Comparison of ENCODE assay signal across 9 cellular contexts in the genomic region with DNA sequence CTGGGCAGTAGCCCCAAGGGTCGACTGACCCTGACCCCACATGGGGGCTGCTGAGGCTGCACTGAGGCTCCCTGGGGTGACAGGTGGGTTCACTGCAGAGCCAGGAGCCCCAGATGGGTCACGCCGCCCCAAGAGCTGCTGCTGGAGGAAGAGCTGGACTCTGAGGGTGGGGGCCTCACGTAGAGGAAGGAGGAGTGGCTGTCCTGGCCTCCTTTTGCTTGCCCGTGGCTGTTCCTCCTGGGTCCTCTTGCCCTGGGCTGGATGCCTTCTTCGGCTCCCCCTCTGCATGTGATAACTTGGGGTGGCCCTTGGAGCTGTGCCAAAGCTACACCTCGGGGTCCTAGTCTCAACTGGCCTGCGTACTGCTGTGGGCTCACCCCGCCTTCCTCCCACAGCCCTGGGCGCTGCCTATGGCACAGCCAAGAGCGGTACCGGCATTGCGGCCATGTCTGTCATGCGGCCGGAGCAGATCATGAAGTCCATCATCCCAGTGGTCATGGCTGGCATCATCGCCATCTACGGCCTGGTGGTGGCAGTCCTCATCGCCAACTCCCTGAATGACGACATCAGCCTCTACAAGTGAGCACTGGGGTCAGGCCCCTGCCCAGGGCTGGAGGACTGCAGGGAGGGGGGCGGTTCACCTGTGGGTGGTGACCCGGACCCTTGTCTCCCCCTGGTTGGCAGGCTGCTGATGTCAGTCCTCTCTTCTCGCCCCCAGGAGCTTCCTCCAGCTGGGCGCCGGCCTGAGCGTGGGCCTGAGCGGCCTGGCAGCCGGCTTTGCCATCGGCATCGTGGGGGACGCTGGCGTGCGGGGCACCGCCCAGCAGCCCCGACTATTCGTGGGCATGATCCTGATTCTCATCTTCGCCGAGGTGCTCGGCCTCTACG. TPM values are rescaled to one million over a fixed set of nuclear protein-coding genes. Genes with fewer than 3 reads are reported as not detected.
A peak's percentile ranks its signal among the peaks of the same experiment; 100 is the strongest.
DNase-seq lines count a peak whose midpoint lies in the region; ATAC-seq, FAIRE-seq and TF ChIP-seq lines count a peak whose summit lies in the region.
"Had no signal": no experiment of that assay in that cellular context is flagged by ENCODE, and none has a peak within 500 bp of the region (broad histone marks: within the 10 kb centered on the region; RNA-seq: fewer than 3 reads in every experiment).

No MANE protein-coding gene starts in this region.

- peaks cover 11% of the 10 kb centered on the region for H3K4me1 ChIP-seq in NT2/D1 (ENCODE audit: insufficient read depth, insufficient read length)
- peaks cover 34% of the 10 kb centered on the region for H3K4me1 ChIP-seq in endothelial cell of umbilical vein (ENCODE audit: control insufficient read depth, extremely low read depth, insufficient read depth, low read length)
- peaks cover 14% of the 10 kb centered on the region for H3K4me1 ChIP-seq in neural progenitor cell

- no peak overlapping the region for H3K27ac Mint-ChIP-seq in neural progenitor cell

- peaks cover 64% of the 10 kb centered on the region for H3K79me2 ChIP-seq in endothelial cell of umbilical vein (ENCODE audit: control insufficient read depth, insufficient read depth, low read length)
- H3K79me2 ChIP-seq in neural progenitor cell (ENCODE audit: low read depth) = peaks cover 70% of the 10 kb centered on the region

- no peak overlapping the region for H3K4me2 ChIP-seq in endothelial cell of umbilical vein (ENCODE audit: insufficient read depth, low read length)
- no peak overlapping the region for H3K4me2 ChIP-seq in neural progenitor cell

- BruUV-seq in endothelial cell of umbilical vein (replicated peaks; lab: Mats Ljungman, UMichigan) = no TSS peak

- peaks cover 62% of the 10 kb centered on the region for H3K36me3 ChIP-seq in NT2/D1 (ENCODE audit: insufficient read depth, insufficient read length, low read length)
- H3K36me3 ChIP-seq in endothelial cell of umbilical vein (ENCODE audit: control insufficient read depth in 2 of 2, extremely low read depth in 1 of 2, insufficient read depth in 2 of 2, low read length in 2 of 2) = peaks cover 6 to 8% of the 10 kb centered on the region in 2 experiments
- H3K36me3 ChIP-seq in neural progenitor cell = no peaks in the 10 kb centered on the region

- CTCF ChIA-PET in endothelial cell of umbilical vein (lab: Charles Lee) = no interaction called here

- H4K20me1 ChIP-seq in endothelial cell of umbilical vein (replicated peaks; ENCODE audit: control insufficient read depth, extremely low read depth, insufficient read depth, low read length) (peaks cover 2% of the 10 kb centered on the region), neural progenitor cell (ENCODE audit: low read depth) (peaks cover 63% of the 10 kb centered on the region)

- ATAC-seq in HG02938 (IDR thresholded peaks at IDR 0.05; ENCODE audit: unreplicated experiment) = no peak

- no peaks in the 10 kb centered on the region for H3K9me1 ChIP-seq in endothelial cell of umbilical vein (replicated peaks; ENCODE audit: control insufficient read depth, extremely low read depth, insufficient read depth, low read length)

- H3K27me3 Mint-ChIP-seq in neural progenitor cell (ENCODE audit: insufficient read depth, low read depth) = peaks cover 12% of the 10 kb centered on the region

- intact Hi-C loops in endothelial cell of umbilical vein (cut with micrococcal nuclease) = no loop called here

- H3K9me3 ChIP-seq in NT2/D1 (ENCODE audit: insufficient read depth, low read length) = no peaks in the 10 kb centered on the region
- H3K9me3 ChIP-seq in endothelial cell of umbilical vein (replicated peaks; ENCODE audit: control insufficient read depth, insufficient read depth, low read length) = no peaks in the 10 kb centered on the region
- H3K9me3 ChIP-seq in neural progenitor cell (ENCODE audit: low read depth) = no peaks in the 10 kb centered on the region

- no peak for TF ChIP-seq CTCF in 22Rv1 (IDR thresholded peaks at IDR 0.05)
- TF ChIP-seq CTCF in endothelial cell of umbilical vein (IDR thresholded peaks at IDR 0.05; ENCODE audit: extremely low read depth in 1 of 2, insufficient read depth in 1 of 2, low read depth in 1 of 2, low read length in 2 of 2) = no peak
- TF ChIP-seq CTCF in neural progenitor cell (IDR thresholded peaks at IDR 0.05) = no peak

- H3K36me3 Mint-ChIP-seq in neural progenitor cell = peaks cover 2% of the 10 kb centered on the region

- H2AFZ ChIP-seq in endothelial cell of umbilical vein (ENCODE audit: low read depth, low read length) (no peak overlapping the region), neural progenitor cell (replicated peaks) (no peak overlapping the region)

- peaks cover 26% of the 10 kb centered on the region for H3F3A ChIP-seq in neural progenitor cell (ENCODE audit: low read depth)

- H3K9ac ChIP-seq in NT2/D1 (ENCODE audit: insufficient read length, low read depth) = peak overlapping the region; percentile 3
- H3K9ac ChIP-seq in endothelial cell of umbilical vein (replicated peaks; ENCODE audit: extremely low read depth, insufficient read depth, low read length) = no peak overlapping the region
- no peak overlapping the region for H3K9ac ChIP-seq in neural progenitor cell

- peak overlapping the region; percentile 82 for H3K4me3 Mint-ChIP-seq in neural progenitor cell

- DNase-seq in NT2/D1 (ENCODE audit: low read depth, low spot score) = no peak
- no peak for DNase-seq in endothelial cell of umbilical vein (ENCODE audit: low read depth, low spot score)
- DNase-seq in neural progenitor cell (ENCODE audit: low spot score) = no peak
- no peak for DNase-seq in NCI-H1092 treated with DMSO at 0.1 percent for 48 hours (lab: John Stamatoyannopoulos, UW)
- DNase-seq in NCI-H82 treated with DMSO at 0.1 percent for 48 hours (lab: John Stamatoyannopoulos, UW; ENCODE audit: unreplicated experiment) = no peak
- DNase-seq in NCI-H1930 (lab: John Stamatoyannopoulos, UW) = no peak
- DNase-seq: COR-L47 had no signal

- FAIRE-seq in endothelial cell of umbilical vein (lab: Jason Lieb, UNC) = no peak

- no peaks in the 10 kb centered on the region for H3K9me3 Mint-ChIP-seq in neural progenitor cell

- H3K4me1 Mint-ChIP-seq in neural progenitor cell = peaks cover 41% of the 10 kb centered on the region

- dilution Hi-C loops in endothelial cell of umbilical vein (cut with MboI; ENCODE audit: extremely low pct_ligation_motif_present, low sequenced_read_pairs) = no loop called here

- peak overlapping the region; percentile 92 for H3K27ac ChIP-seq in 22Rv1
- H3K27ac ChIP-seq in endothelial cell of umbilical vein (ENCODE audit: insufficient read depth, low read depth, low read length) = peak overlapping the region; percentile 38
- no peak overlapping the region for H3K27ac ChIP-seq in neural progenitor cell

- TF ChIP-seq POLR2A in endothelial cell of umbilical vein (IDR thresholded peaks at IDR 0.05; ENCODE audit: low read depth, low read length) = no peak

- no peak overlapping the region for H3K4me3 ChIP-seq in NT2/D1 (ENCODE audit: insufficient read length, low read depth)
- no peak overlapping the region for H3K4me3 ChIP-seq in endothelial cell of umbilical vein (replicated peaks in 1 of 3; ENCODE audit: insufficient read depth in 1 of 3, low read depth in 1 of 3, low read length in 3 of 3)
- H3K4me3 ChIP-seq in neural progenitor cell = no peak overlapping the region

- H3K27me3 ChIP-seq in NT2/D1 (ENCODE audit: insufficient read depth, insufficient read length) (no peaks in the 10 kb centered on the region), endothelial cell of umbilical vein (ENCODE audit: control insufficient read depth in 2 of 2, insufficient read depth in 2 of 2, low read length in 2 of 2) (no peaks in the 10 kb centered on the region), neural progenitor cell (no peaks in the 10 kb centered on the region)

- POLR2A ChIA-PET in endothelial cell of umbilical vein (lab: Charles Lee) = no interaction called here

RNA-seq across cellular contexts. Expression of gene AMDHD2, which starts 1.1 kb away (rescaled TPM):
- total RNA-seq in endothelial cell of umbilical vein (54.5 and 59.5 TPM in 2 replicates), neural progenitor cell (ENCODE audit: low replicate concordance) (11.7 and 39.2 TPM in 2 replicates)
- polyA plus RNA-seq in endothelial cell of umbilical vein = 39.4 and 58.2 TPM in 2 replicates
- 13.6 and 21.4 TPM in 2 replicates for polyA plus RNA-seq in endothelial cell of umbilical vein (2011; cell fraction: cytosol; rRNA removed)
- polyA plus RNA-seq in endothelial cell of umbilical vein (2011; cell fraction: nucleus; rRNA removed) = 188 and 225 TPM in 2 replicates
- 24.1 and 27.6 TPM in 2 replicates for polyA plus RNA-seq in endothelial cell of umbilical vein (2012)
- polyA minus RNA-seq in endothelial cell of umbilical vein = 22.5 and 34.3 TPM in 2 replicates
- 14.8 TPM for polyA minus RNA-seq in endothelial cell of umbilical vein (2011; cell fraction: cytosol; rRNA and poly(A)+ RNA removed)
- 46.0 and 79.6 TPM in 2 replicates for polyA minus RNA-seq in endothelial cell of umbilical vein (2011; cell fraction: nucleus; rRNA and poly(A)+ RNA removed)

RNA-seq across cellular contexts. Expression of gene ATP6V0C, which starts 5.3 kb away (rescaled TPM):
- total RNA-seq in endothelial cell of umbilical vein (187 and 194 TPM in 2 replicates), neural progenitor cell (ENCODE audit: low replicate concordance) (11.6 and 44.3 TPM in 2 replicates)
- polyA plus RNA-seq in endothelial cell of umbilical vein = 122 and 146 TPM in 2 replicates
- 82.0 and 82.5 TPM in 2 replicates for polyA plus RNA-seq in endothelial cell of umbilical vein (2011; cell fraction: cytosol; rRNA removed)
- polyA plus RNA-seq in endothelial cell of umbilical vein (2011; cell fraction: nucleus; rRNA removed) = 37.3 and 44.2 TPM in 2 replicates
- polyA plus RNA-seq in endothelial cell of umbilical vein (2012) = 209 and 256 TPM in 2 replicates
- polyA minus RNA-seq in endothelial cell of umbilical vein = 31.4 and 43.3 TPM in 2 replicates
- polyA minus RNA-seq in endothelial cell of umbilical vein (2011; cell fraction: cytosol; rRNA and poly(A)+ RNA removed) = 112 TPM
- 19.4 and 31.2 TPM in 2 replicates for polyA minus RNA-seq in endothelial cell of umbilical vein (2011; cell fraction: nucleus; rRNA and poly(A)+ RNA removed)

RNA-seq across cellular contexts. Expression of gene CEMP1, which starts 12.1 kb away (rescaled TPM):
- not detected in 2 replicates for total RNA-seq in endothelial cell of umbilical vein
- not detected in 2 replicates for polyA plus RNA-seq in endothelial cell of umbilical vein
- polyA plus RNA-seq in endothelial cell of umbilical vein (2011; cell fraction: cytosol; rRNA removed) = not detected in 2 replicates
- not detected in 2 replicates for polyA plus RNA-seq in endothelial cell of umbilical vein (2011; cell fraction: nucleus; rRNA removed)
- polyA plus RNA-seq in endothelial cell of umbilical vein (2012) = 1.1 TPM in 1 of 2 replicates, not detected in the other
- not detected in 2 replicates for polyA minus RNA-seq in endothelial cell of umbilical vein
- polyA minus RNA-seq in endothelial cell of umbilical vein (2011; cell fraction: cytosol; rRNA and poly(A)+ RNA removed) = not detected
- polyA minus RNA-seq in endothelial cell of umbilical vein (2011; cell fraction: nucleus; rRNA and poly(A)+ RNA removed) = not detected in 2 replicates
- 0.09 TPM in 1 of 2 replicates, not detected in the other for total RNA-seq in neural progenitor cell (ENCODE audit: low replicate concordance)

RNA-seq across cellular contexts. Expression of gene PDPK1, which starts 18.8 kb away (rescaled TPM):
- total RNA-seq in endothelial cell of umbilical vein (37.3 and 40.8 TPM in 2 replicates), neural progenitor cell (ENCODE audit: low replicate concordance) (13.6 and 13.9 TPM in 2 replicates)
- polyA plus RNA-seq in endothelial cell of umbilical vein = 19.9 and 22.4 TPM in 2 replicates
- 24.6 and 26.6 TPM in 2 replicates for polyA plus RNA-seq in endothelial cell of umbilical vein (2011; cell fraction: cytosol; rRNA removed)
- 43.3 and 47.2 TPM in 2 replicates for polyA plus RNA-seq in endothelial cell of umbilical vein (2011; cell fraction: nucleus; rRNA removed)
- polyA plus RNA-seq in endothelial cell of umbilical vein (2012) = 23.8 and 24.9 TPM in 2 replicates
- polyA minus RNA-seq in endothelial cell of umbilical vein = 39.4 and 42.7 TPM in 2 replicates
- polyA minus RNA-seq in endothelial cell of umbilical vein (2011; cell fraction: cytosol; rRNA and poly(A)+ RNA removed) = 17.0 TPM
- polyA minus RNA-seq in endothelial cell of umbilical vein (2011; cell fraction: nucleus; rRNA and poly(A)+ RNA removed) = 26.3 and 30.0 TPM in 2 replicates

RNA-seq across cellular contexts. Expression of gene TBC1D24, which starts 44.1 kb away (rescaled TPM):
- total RNA-seq in endothelial cell of umbilical vein (17.3 and 22.8 TPM in 2 replicates), neural progenitor cell (ENCODE audit: low replicate concordance) (8.2 and 11.9 TPM in 2 replicates)
- 8.1 and 10.6 TPM in 2 replicates for polyA plus RNA-seq in endothelial cell of umbilical vein
- polyA plus RNA-seq in endothelial cell of umbilical vein (2011; cell fraction: cytosol; rRNA removed) = 4.8 and 7.3 TPM in 2 replicates
- 16.4 and 18.5 TPM in 2 replicates for polyA plus RNA-seq in endothelial cell of umbilical vein (2011; cell fraction: nucleus; rRNA removed)
- polyA plus RNA-seq in endothelial cell of umbilical vein (2012) = 7.8 and 8.1 TPM in 2 replicates
- polyA minus RNA-seq in endothelial cell of umbilical vein = 12.4 and 16.1 TPM in 2 replicates
- polyA minus RNA-seq in endothelial cell of umbilical vein (2011; cell fraction: cytosol; rRNA and poly(A)+ RNA removed) = 8.8 TPM
- polyA minus RNA-seq in endothelial cell of umbilical vein (2011; cell fraction: nucleus; rRNA and poly(A)+ RNA removed) = 8.9 and 10.8 TPM in 2 replicates
